In the genomic region with DNA sequence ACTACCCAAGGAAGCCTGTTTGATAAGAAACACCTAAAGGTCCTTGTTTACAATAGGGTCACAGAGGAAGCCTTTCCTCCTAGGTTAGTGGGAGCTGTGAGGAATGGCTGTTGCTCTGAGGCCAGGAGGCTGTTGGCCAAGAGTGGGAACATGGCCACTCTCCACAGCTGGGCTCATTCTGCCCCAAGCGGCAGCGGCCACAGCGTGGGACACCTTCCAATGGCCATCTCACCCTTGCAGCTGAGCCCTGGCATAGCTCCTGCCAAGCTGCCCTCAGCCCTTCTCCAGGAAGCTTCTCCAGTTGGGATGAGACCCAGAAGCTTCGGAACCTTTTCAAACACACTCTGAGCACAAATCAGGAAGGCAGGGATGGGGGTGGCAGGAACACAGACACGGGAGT, we compare ENCODE assay signal across 1 cellular context.
TF ChIP-seq lines count a peak whose summit lies in the region.

No MANE protein-coding gene starts in this region.

TF ChIP-seq in SK-N-SH, 30 proteins besides CTCF, POLR2A, EP300 and RAD21:
- TF ChIP-seq, protein P1, sequence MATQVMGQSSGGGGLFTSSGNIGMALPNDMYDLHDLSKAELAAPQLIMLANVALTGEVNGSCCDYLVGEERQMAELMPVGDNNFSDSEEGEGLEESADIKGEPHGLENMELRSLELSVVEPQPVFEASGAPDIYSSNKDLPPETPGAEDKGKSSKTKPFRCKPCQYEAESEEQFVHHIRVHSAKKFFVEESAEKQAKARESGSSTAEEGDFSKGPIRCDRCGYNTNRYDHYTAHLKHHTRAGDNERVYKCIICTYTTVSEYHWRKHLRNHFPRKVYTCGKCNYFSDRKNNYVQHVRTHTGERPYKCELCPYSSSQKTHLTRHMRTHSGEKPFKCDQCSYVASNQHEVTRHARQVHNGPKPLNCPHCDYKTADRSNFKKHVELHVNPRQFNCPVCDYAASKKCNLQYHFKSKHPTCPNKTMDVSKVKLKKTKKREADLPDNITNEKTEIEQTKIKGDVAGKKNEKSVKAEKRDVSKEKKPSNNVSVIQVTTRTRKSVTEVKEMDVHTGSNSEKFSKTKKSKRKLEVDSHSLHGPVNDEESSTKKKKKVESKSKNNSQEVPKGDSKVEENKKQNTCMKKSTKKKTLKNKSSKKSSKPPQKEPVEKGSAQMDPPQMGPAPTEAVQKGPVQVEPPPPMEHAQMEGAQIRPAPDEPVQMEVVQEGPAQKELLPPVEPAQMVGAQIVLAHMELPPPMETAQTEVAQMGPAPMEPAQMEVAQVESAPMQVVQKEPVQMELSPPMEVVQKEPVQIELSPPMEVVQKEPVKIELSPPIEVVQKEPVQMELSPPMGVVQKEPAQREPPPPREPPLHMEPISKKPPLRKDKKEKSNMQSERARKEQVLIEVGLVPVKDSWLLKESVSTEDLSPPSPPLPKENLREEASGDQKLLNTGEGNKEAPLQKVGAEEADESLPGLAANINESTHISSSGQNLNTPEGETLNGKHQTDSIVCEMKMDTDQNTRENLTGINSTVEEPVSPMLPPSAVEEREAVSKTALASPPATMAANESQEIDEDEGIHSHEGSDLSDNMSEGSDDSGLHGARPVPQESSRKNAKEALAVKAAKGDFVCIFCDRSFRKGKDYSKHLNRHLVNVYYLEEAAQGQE (IDR thresholded peaks at IDR 0.05; ENCODE audit: low read depth, low read length): no peak
- TF ChIP-seq, protein P2, sequence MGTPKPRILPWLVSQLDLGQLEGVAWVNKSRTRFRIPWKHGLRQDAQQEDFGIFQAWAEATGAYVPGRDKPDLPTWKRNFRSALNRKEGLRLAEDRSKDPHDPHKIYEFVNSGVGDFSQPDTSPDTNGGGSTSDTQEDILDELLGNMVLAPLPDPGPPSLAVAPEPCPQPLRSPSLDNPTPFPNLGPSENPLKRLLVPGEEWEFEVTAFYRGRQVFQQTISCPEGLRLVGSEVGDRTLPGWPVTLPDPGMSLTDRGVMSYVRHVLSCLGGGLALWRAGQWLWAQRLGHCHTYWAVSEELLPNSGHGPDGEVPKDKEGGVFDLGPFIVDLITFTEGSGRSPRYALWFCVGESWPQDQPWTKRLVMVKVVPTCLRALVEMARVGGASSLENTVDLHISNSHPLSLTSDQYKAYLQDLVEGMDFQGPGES (IDR thresholded peaks at IDR 0.05; ENCODE audit: low read depth, low read length): no peak
- TF ChIP-seq, protein P3, sequence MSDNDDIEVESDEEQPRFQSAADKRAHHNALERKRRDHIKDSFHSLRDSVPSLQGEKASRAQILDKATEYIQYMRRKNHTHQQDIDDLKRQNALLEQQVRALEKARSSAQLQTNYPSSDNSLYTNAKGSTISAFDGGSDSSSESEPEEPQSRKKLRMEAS (IDR thresholded peaks at IDR 0.05; ENCODE audit: low read depth): no peak
- TF ChIP-seq, protein P4, sequence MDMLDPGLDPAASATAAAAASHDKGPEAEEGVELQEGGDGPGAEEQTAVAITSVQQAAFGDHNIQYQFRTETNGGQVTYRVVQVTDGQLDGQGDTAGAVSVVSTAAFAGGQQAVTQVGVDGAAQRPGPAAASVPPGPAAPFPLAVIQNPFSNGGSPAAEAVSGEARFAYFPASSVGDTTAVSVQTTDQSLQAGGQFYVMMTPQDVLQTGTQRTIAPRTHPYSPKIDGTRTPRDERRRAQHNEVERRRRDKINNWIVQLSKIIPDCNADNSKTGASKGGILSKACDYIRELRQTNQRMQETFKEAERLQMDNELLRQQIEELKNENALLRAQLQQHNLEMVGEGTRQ (IDR thresholded peaks at IDR 0.05; ENCODE audit: borderline replicate concordance, low read depth, low read length): no peak
- TF ChIP-seq GATA2 (CRISPR knock-in tag; IDR thresholded peaks at IDR 0.05) (no peak), TEAD4 (IDR thresholded peaks at IDR 0.05; ENCODE audit: borderline replicate concordance, insufficient read depth) (no peak), JUND (IDR thresholded peaks at IDR 0.05) (no peak), RXRA (IDR thresholded peaks at IDR 0.05; ENCODE audit: borderline replicate concordance, low read depth) (no peak), EZH2phosphoT487 (IDR thresholded peaks at IDR 0.05; ENCODE audit: borderline replicate concordance, low read depth) (no peak), TCF12 (IDR thresholded peaks at IDR 0.05) (no peak)
- TF ChIP-seq, protein P5, sequence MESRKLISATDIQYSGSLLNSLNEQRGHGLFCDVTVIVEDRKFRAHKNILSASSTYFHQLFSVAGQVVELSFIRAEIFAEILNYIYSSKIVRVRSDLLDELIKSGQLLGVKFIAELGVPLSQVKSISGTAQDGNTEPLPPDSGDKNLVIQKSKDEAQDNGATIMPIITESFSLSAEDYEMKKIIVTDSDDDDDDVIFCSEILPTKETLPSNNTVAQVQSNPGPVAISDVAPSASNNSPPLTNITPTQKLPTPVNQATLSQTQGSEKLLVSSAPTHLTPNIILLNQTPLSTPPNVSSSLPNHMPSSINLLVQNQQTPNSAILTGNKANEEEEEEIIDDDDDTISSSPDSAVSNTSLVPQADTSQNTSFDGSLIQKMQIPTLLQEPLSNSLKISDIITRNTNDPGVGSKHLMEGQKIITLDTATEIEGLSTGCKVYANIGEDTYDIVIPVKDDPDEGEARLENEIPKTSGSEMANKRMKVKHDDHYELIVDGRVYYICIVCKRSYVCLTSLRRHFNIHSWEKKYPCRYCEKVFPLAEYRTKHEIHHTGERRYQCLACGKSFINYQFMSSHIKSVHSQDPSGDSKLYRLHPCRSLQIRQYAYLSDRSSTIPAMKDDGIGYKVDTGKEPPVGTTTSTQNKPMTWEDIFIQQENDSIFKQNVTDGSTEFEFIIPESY (IDR thresholded peaks at IDR 0.05; ENCODE audit: borderline replicate concordance, low read depth): no peak
- TF ChIP-seq, protein P6, sequence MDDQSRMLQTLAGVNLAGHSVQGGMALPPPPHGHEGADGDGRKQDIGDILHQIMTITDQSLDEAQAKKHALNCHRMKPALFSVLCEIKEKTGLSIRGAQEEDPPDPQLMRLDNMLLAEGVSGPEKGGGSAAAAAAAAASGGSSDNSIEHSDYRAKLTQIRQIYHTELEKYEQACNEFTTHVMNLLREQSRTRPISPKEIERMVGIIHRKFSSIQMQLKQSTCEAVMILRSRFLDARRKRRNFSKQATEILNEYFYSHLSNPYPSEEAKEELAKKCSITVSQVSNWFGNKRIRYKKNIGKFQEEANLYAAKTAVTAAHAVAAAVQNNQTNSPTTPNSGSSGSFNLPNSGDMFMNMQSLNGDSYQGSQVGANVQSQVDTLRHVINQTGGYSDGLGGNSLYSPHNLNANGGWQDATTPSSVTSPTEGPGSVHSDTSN (IDR thresholded peaks at IDR 0.05): no peak
